In genomic region chr12:93653079-93653478, GRCh38 we compare ENCODE assay signal across 30 cellular contexts. TPM values are rescaled to one million over a fixed set of nuclear protein-coding genes. Genes with fewer than 3 reads are reported as not detected.
DNase-seq lines count a peak whose midpoint lies in the region; ATAC-seq, FAIRE-seq and TF ChIP-seq lines count a peak whose summit lies in the region.
"Had no signal": no experiment of that assay in that cellular context is flagged by ENCODE, and none has a peak within 500 bp of the region (broad histone marks: within the 10 kb centered on the region; RNA-seq: fewer than 3 reads in every experiment).

No MANE protein-coding gene starts in this region.

- H3K27ac ChIP-seq in K562 (ENCODE audit: extremely low read depth, low read depth, low read length), result no peak overlapping the region
- H3K27ac ChIP-seq in brain microvascular endothelial cell, result no peak overlapping the region
- H3K27ac ChIP-seq: esophagus muscularis mucosa, foreskin keratinocyte, heart right ventricle, right atrium auricular region, RWPE1, SK-N-MC had no signal

- no peaks in the 10 kb centered on the region for H4K20me1 ChIP-seq in K562 (replicated peaks; ENCODE audit: control insufficient read depth, insufficient read depth, low read length)

- POLR2A ChIA-PET in K562 (lab: Yijun Ruan, JAX), result no interaction called here

- no peaks in the 10 kb centered on the region for H3K9me1 ChIP-seq in K562 (ENCODE audit: control insufficient read depth, insufficient read depth, low read length)

- BruUV-seq in K562 (replicated peaks; lab: Mats Ljungman, UMichigan), result no TSS peak

- no peak overlapping the region for H2AFZ ChIP-seq in K562 (ENCODE audit: low read depth, low read length)

- in situ Hi-C loops in K562 (cut with MboI), result no loop called here
- in situ Hi-C loops in brain microvascular endothelial cell (cut with HindIII; ENCODE audit: low pct_ligation_motif_present, low sequenced_read_pairs), result no loop called here

- WGBS in K562 (ENCODE audit: insufficient coverage, low coverage, missing lambda C conversion rate), result 61% methylated on average over 3 of the region's 3 CpGs

- H3K9ac ChIP-seq in K562 (ENCODE audit: insufficient read depth in 1 of 2, low read depth in 2 of 2, low read length in 2 of 2), result no peak overlapping the region

- CTCF ChIA-PET in K562 (lab: Yijun Ruan, JAX; ENCODE audit: low intra/inter-chr PET ratio), result no interaction called here

- peak; percentile 6 for FAIRE-seq in K562 (lab: Jason Lieb, UNC)
- FAIRE-seq: H54 had no signal

- no peaks in the 10 kb centered on the region for H3K9me3 ChIP-seq in K562 (replicated peaks; ENCODE audit: control insufficient read depth, insufficient read depth, low read depth, low read length)
- H3K9me3 ChIP-seq: BE2C, esophagus muscularis mucosa, heart right ventricle, MG63, right atrium auricular region had no signal

- no peak overlapping the region for H3K4me2 ChIP-seq in K562 (ENCODE audit: insufficient read depth, low read length)
- H3K4me2 ChIP-seq: smooth muscle cell had no signal

- H3K36me3 ChIP-seq in K562 (ENCODE audit: control insufficient read depth, insufficient read depth, low read length) (no peaks in the 10 kb centered on the region; the same call in 2 of the 3 replicates), brain microvascular endothelial cell (replicated peaks) (no peaks in the 10 kb centered on the region)
- H3K36me3 ChIP-seq: BE2C, esophagus muscularis mucosa, heart right ventricle, MG63, right atrium auricular region had no signal

- no peaks in the 10 kb centered on the region for H3K4me1 ChIP-seq in K562 (replicated peaks in 1 of 2; ENCODE audit: control insufficient read depth in 2 of 2, insufficient read depth in 2 of 2, low read length in 2 of 2)
- H3K4me1 ChIP-seq: BE2C, esophagus muscularis mucosa, foreskin keratinocyte, heart right ventricle, right atrium auricular region had no signal

- H3K4me3 ChIP-seq in K562, result no peak overlapping the region
- H3K4me3 ChIP-seq in brain microvascular endothelial cell (ENCODE audit: low read depth, low read length), result no peak overlapping the region
- H3K4me3 ChIP-seq: esophagus muscularis mucosa, heart right ventricle, MG63, right atrium auricular region, SK-N-MC, smooth muscle cell had no signal

- TF ChIP-seq CTCF in K562 (IDR thresholded peaks at IDR 0.05 in 2 of 3, conservative IDR thresholded peaks at IDR 0.05 in 1 of 3; ENCODE audit: insufficient read depth in 2 of 3, low read depth in 1 of 3, low read length in 3 of 3) (no peak), brain microvascular endothelial cell (IDR thresholded peaks at IDR 0.05; ENCODE audit: low read depth, low read length, missing control alignments) (no peak)

- intact Hi-C loops in K562 (cut with micrococcal nuclease), result no loop called here

- no peak for TF ChIP-seq RAD21 in K562 (CRISPR knock-in tag; conservative IDR thresholded peaks at IDR 0.05 in 1 of 2, IDR thresholded peaks at IDR 0.05 in 1 of 2)

- no peaks in the 10 kb centered on the region for H3K27me3 ChIP-seq in K562 (ENCODE audit: control insufficient read depth in 2 of 2, insufficient read depth in 2 of 2, low read length in 2 of 2)
- no peaks in the 10 kb centered on the region for H3K27me3 ChIP-seq in brain microvascular endothelial cell (replicated peaks)
- H3K27me3 ChIP-seq: BE2C, esophagus muscularis mucosa, foreskin keratinocyte, heart right ventricle, MG63, right atrium auricular region had no signal

- H3K79me2 ChIP-seq in K562 (ENCODE audit: control insufficient read depth, insufficient read depth, low read length), result no peaks in the 10 kb centered on the region

- ATAC-seq in GM18502 (IDR thresholded peaks at IDR 0.05; ENCODE audit: poor library complexity, unreplicated experiment), result peak; percentile 60
- ATAC-seq in GM18909 (IDR thresholded peaks at IDR 0.05; ENCODE audit: poor library complexity, unreplicated experiment), result peak; percentile 60
- ATAC-seq in HG03378 (IDR thresholded peaks at IDR 0.05; ENCODE audit: unreplicated experiment), result peak; percentile 78
- ATAC-seq in K562, result no peak
- no peak for ATAC-seq in GM19328 (IDR thresholded peaks at IDR 0.05; ENCODE audit: unreplicated experiment)
- ATAC-seq: foreskin keratinocyte, heart right ventricle had no signal

- DNase-seq in K562 (ENCODE audit: extremely low read depth in 1 of 4, low spot score in 3 of 4) (no peak), SW480 (ENCODE audit: low spot score) (no peak), brain microvascular endothelial cell (no peak), NCI-H774 (lab: John Stamatoyannopoulos, UW) (no peak)
- DNase-seq: activated CD4-positive, alpha-beta T cell treated with anti-CD3 and anti-CD28 coated beads for 48 hours; activated gamma-delta T cell treated with Interleukin-2 at 50 U/mL for 16 hours; activated T-cell treated with anti-CD3 and anti-CD28 coated beads, Interleukin-2, amount 50 U/mL, for 24 hours; BE2C; CD8-positive, alpha-beta memory T cell; dermis blood vessel endothelial cell; DMS 273 treated with DMSO at 0.1 percent for 48 hours; foreskin keratinocyte; heart right ventricle; kidney glomerular epithelial cell; mammary epithelial cell; MG63; NCI-H1417 treated with DMSO at 0.1 percent for 48 hours; NCI-H446; stimulated activated CD4-positive, alpha-beta T cell treated with anti-CD3 and anti-CD28 coated beads, Interleukin-1b, Interleukin-23, amount 100 ng/mL, for 48 hours; trophoblast cell had no signal

- no peak for TF ChIP-seq EP300 in K562 (IDR thresholded peaks at IDR 0.05; ENCODE audit: low read length)

- TF ChIP-seq POLR2A in K562 (conservative IDR thresholded peaks at IDR 0.05), result no peak

TF ChIP-seq in K562, 482 proteins besides CTCF, POLR2A, EP300 and RAD21 (continues in another document):
- TF ChIP-seq MYBL2 (IDR thresholded peaks at IDR 0.05; ENCODE audit: low read depth) (no peak), MYBL2 (CRISPR knock-in tag; IDR thresholded peaks at IDR 0.05; ENCODE audit: borderline replicate concordance) (no peak), PHF21A (IDR thresholded peaks at IDR 0.05; ENCODE audit: borderline replicate concordance, low read depth) (no peak), ZNF280A (IDR thresholded peaks at IDR 0.05; ENCODE audit: low read depth, partially characterized antibody) (no peak), ZNF212 (CRISPR knock-in tag; IDR thresholded peaks at IDR 0.05) (no peak), PURB (CRISPR knock-in tag; IDR thresholded peaks at IDR 0.05; ENCODE audit: low read depth) (no peak)
- TF ChIP-seq, protein P1, sequence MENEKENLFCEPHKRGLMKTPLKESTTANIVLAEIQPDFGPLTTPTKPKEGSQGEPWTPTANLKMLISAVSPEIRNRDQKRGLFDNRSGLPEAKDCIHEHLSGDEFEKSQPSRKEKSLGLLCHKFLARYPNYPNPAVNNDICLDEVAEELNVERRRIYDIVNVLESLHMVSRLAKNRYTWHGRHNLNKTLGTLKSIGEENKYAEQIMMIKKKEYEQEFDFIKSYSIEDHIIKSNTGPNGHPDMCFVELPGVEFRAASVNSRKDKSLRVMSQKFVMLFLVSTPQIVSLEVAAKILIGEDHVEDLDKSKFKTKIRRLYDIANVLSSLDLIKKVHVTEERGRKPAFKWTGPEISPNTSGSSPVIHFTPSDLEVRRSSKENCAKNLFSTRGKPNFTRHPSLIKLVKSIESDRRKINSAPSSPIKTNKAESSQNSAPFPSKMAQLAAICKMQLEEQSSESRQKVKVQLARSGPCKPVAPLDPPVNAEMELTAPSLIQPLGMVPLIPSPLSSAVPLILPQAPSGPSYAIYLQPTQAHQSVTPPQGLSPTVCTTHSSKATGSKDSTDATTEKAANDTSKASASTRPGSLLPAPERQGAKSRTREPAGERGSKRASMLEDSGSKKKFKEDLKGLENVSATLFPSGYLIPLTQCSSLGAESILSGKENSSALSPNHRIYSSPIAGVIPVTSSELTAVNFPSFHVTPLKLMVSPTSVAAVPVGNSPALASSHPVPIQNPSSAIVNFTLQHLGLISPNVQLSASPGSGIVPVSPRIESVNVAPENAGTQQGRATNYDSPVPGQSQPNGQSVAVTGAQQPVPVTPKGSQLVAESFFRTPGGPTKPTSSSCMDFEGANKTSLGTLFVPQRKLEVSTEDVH (IDR thresholded peaks at IDR 0.05; ENCODE audit: low read depth, partially characterized antibody), result no peak

RNA-seq across cellular contexts. Expression of gene CRADD, which starts 24.1 kb away (rescaled TPM):
- 40.5 and 42.6 TPM in 2 replicates for total RNA-seq in K562 (2011; cell fraction: chromatin; rRNA removed; ENCODE audit: low replicate concordance)
- total RNA-seq in K562 (2011; cell fraction: nucleolus; rRNA removed), result 19.3 and 19.5 TPM in 2 replicates
- 30.1 and 58.6 TPM in 2 replicates for total RNA-seq in K562 (2011; cell fraction: nucleoplasm; rRNA removed)
- total RNA-seq in K562 (2014; rRNA removed) (34.0 and 41.1 TPM in 2 replicates), K562 (2014; rRNA removed; fragmentation: Illumina TruSeq; extraction: Trizol) (25.9 and 36.2 TPM in 2 replicates), K562 (2015; rRNA removed; fragmentation: Illumina TruSeq; extraction: Trizol) (25.2 and 26.4 TPM in 2 replicates), K562 (2021) (29.5 and 31.4 TPM in 2 replicates)
- polyA plus RNA-seq in K562 (2011; rRNA removed) (25.9 and 26.6 TPM in 2 replicates), K562 (2014; fragmentation: Illumina TruSeq; extraction: Trizol) (24.1 and 32.1 TPM in 2 replicates), K562 (2014; fragmentation: Nextera tagmentation; extraction: Ambion mirVana) (10 to 100 TPM; 20.5 to 24.9 TPM), K562 (2014; rRNA removed) (38.2 and 38.6 TPM in 2 replicates)
- 34.4 and 35.1 TPM in 2 replicates for polyA plus RNA-seq in K562 (2011; cell fraction: cytosol; rRNA removed)
- 9.0 and 12.8 TPM in 2 replicates for polyA plus RNA-seq in K562 (2011; cell fraction: nucleus; rRNA removed)
- 29.0 and 43.4 TPM in 2 replicates for polyA plus RNA-seq in K562 (2012)
- polyA minus RNA-seq in K562 (2011; rRNA and poly(A)+ RNA removed), result 15.8 and 23.3 TPM in 2 replicates
- polyA minus RNA-seq in K562 (2011; cell fraction: cytosol; rRNA and poly(A)+ RNA removed), result 5.2 and 10.3 TPM in 2 replicates
- polyA minus RNA-seq in K562 (2011; cell fraction: nucleus; rRNA and poly(A)+ RNA removed), result 12.8 and 14.1 TPM in 2 replicates

Comparison
In these comparisons a context has a peak if more than half of its experiments do, and no peak if none do; other contexts are left out.
1. ATAC-seq: peak in GM18502 (single experiment), GM18909 (single experiment) and HG03378 (single experiment); none in K562 (single experiment) and GM19328 (single experiment).